ENCODE assay signal across 30 cellular contexts in the genomic region with DNA sequence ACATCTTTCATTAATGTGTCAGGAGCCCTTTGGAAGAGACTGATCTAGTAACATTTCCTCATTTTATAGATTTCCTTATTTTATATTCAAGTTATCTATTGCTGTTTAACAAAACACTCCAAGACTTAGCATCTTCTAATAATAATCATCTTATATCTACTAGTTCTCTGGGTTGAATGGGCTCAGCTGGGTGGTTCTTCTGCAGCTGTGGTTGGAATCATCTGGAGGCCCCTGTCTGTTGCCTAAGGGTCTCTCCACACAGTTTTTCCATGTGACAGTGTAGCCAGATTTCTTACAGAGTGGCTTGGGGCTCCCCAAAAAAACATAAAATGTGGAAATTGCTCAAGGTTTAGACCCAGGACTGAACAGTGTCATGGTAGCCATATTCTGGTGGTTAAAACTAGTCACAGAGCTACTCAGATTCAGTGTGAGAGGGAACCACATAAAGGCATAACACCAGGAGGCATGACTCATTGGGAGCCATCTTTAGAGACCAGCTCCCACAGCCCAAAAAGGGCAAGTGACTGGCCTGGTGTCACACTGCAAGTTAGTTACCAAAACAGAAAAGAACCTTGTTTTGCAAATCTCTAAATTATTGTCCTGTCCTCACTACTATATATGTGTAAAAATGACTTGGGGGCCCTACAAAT. TPM values are rescaled to one million over a fixed set of nuclear protein-coding genes. Genes with fewer than 3 reads are reported as not detected.
DNase-seq lines count a peak whose midpoint lies in the region; ATAC-seq and TF ChIP-seq lines count a peak whose summit lies in the region.
"Had no signal": no experiment of that assay in that cellular context is flagged by ENCODE, and none has a peak within 500 bp of the region (broad histone marks: within the 10 kb centered on the region; RNA-seq: fewer than 3 reads in every experiment).

No MANE protein-coding gene starts in this region.

- no peak overlapping the region for H3K4ac ChIP-seq in mesenchymal stem cell (ENCODE audit: low read depth in 1 of 2, low read length in 2 of 2)

- no peak overlapping the region for H3K27ac ChIP-seq in mesenchymal stem cell (ENCODE audit: low read length, poor library complexity, severe bottlenecking)
- H3K27ac ChIP-seq: BLaER1, esophagus muscularis mucosa, gastrocnemius medialis, neutrophil, SJCRH30, skin epidermis, vagina had no signal

- CTCF ChIA-PET in activated CD8-positive, alpha-beta T cell treated with anti-CD3 and anti-CD28 coated beads for 36 hours (lab: Charles Lee): interaction anchor here (0.8 kb wide), 1 partner anchor 62 kb away, joined by 3 read pairs; no protein-coding TSS in a partner anchor
- CTCF ChIA-PET in activated CD8-positive, alpha-beta T cell treated with anti-CD3 and anti-CD28 coated beads, Interleukin-2, amount 10 ng/mL, durations not matched to agents 7 days and 5 days (lab: Charles Lee): no interaction called here

- H3K18ac ChIP-seq in mesenchymal stem cell (ENCODE audit: low read depth in 1 of 2, low read length in 2 of 2): no peak overlapping the region

- no peak overlapping the region for H3K23ac ChIP-seq in mesenchymal stem cell (ENCODE audit: low read length in 2 of 2)

- no peaks in the 10 kb centered on the region for H3K36me3 Mint-ChIP-seq in activated CD8-positive, alpha-beta T cell treated with anti-CD3 and anti-CD28 coated beads for 36 hours (ENCODE audit: low read depth)
- H3K36me3 Mint-ChIP-seq in activated CD8-positive, alpha-beta T cell treated with anti-CD3 and anti-CD28 coated beads, Interleukin-2, amount 10 ng/mL, durations not matched to agents 7 days and 5 days (ENCODE audit: low read depth): no peaks in the 10 kb centered on the region
- H3K36me3 Mint-ChIP-seq: IgD-negative memory B cell, immature natural killer cell had no signal

- H3K9ac ChIP-seq in mesenchymal stem cell (ENCODE audit: low read length): no peak overlapping the region
- H3K9ac ChIP-seq: BLaER1 had no signal

- peaks cover 8% of the 10 kb centered on the region for H3K27me3 Mint-ChIP-seq in activated CD8-positive, alpha-beta T cell treated with anti-CD3 and anti-CD28 coated beads for 36 hours
- H3K27me3 Mint-ChIP-seq in activated CD8-positive, alpha-beta T cell treated with anti-CD3 and anti-CD28 coated beads, Interleukin-2, amount 10 ng/mL, durations not matched to agents 7 days and 5 days (ENCODE audit: low read depth): peaks cover 1% of the 10 kb centered on the region

- no peak for TF ChIP-seq CTCF in activated CD8-positive, alpha-beta T cell treated with anti-CD3 and anti-CD28 coated beads for 36 hours (IDR thresholded peaks at IDR 0.05)

- H3K4me2 ChIP-seq in mesenchymal stem cell (ENCODE audit: low read length, poor library complexity, severe bottlenecking): no peak overlapping the region
- H3K4me2 ChIP-seq: BLaER1 had no signal

- no peak overlapping the region for H3K27ac Mint-ChIP-seq in activated CD8-positive, alpha-beta T cell treated with anti-CD3 and anti-CD28 coated beads for 36 hours
- no peak overlapping the region for H3K27ac Mint-ChIP-seq in activated CD8-positive, alpha-beta T cell treated with anti-CD3 and anti-CD28 coated beads, Interleukin-2, amount 10 ng/mL, durations not matched to agents 7 days and 5 days
- H3K27ac Mint-ChIP-seq: activated CD4-positive, alpha-beta T cell treated with anti-CD3 and anti-CD28 coated beads, Interleukin-2, amount 10 ng/mL, durations not matched to agents 24 days and 14 days; IgD-negative memory B cell; immature natural killer cell had no signal

- intact Hi-C loops in activated CD8-positive, alpha-beta T cell treated with anti-CD3 and anti-CD28 coated beads for 36 hours (cut with micrococcal nuclease): no loop called here

- POLR2A ChIA-PET in activated CD8-positive, alpha-beta T cell treated with anti-CD3 and anti-CD28 coated beads for 36 hours (lab: Charles Lee): interaction anchor here (0.6 kb wide), 1 partner anchor 1829 kb away, joined by 3 read pairs; no protein-coding TSS in a partner anchor
- POLR2A ChIA-PET in activated CD8-positive, alpha-beta T cell treated with anti-CD3 and anti-CD28 coated beads, Interleukin-2, amount 10 ng/mL, durations not matched to agents 7 days and 5 days (lab: Charles Lee): no interaction called here

- peaks cover 23% of the 10 kb centered on the region for H3K9me3 ChIP-seq in mesenchymal stem cell (ENCODE audit: control insufficient read depth, low read length)
- H3K9me3 ChIP-seq: gastrocnemius medialis, HAP-1, neutrophil, vagina had no signal

- no peaks in the 10 kb centered on the region for H3K27me3 ChIP-seq in mesenchymal stem cell (ENCODE audit: control insufficient read depth in 1 of 2, insufficient read depth in 1 of 2, low read length in 2 of 2)
- H3K27me3 ChIP-seq: BLaER1, esophagus muscularis mucosa, gastrocnemius medialis, neutrophil, SJCRH30, vagina had no signal

- H3K4me3 Mint-ChIP-seq in activated CD8-positive, alpha-beta T cell treated with anti-CD3 and anti-CD28 coated beads for 36 hours: no peak overlapping the region
- H3K4me3 Mint-ChIP-seq in activated CD8-positive, alpha-beta T cell treated with anti-CD3 and anti-CD28 coated beads, Interleukin-2, amount 10 ng/mL, durations not matched to agents 7 days and 5 days: no peak overlapping the region
- H3K4me3 Mint-ChIP-seq: activated CD4-positive, alpha-beta T cell treated with anti-CD3 and anti-CD28 coated beads, Interleukin-2, amount 10 ng/mL, durations not matched to agents 24 days and 14 days; IgD-negative memory B cell; immature natural killer cell had no signal

- H4K91ac ChIP-seq in mesenchymal stem cell (ENCODE audit: low read length): no peak overlapping the region

- ATAC-seq in activated CD8-positive, alpha-beta T cell treated with anti-CD3 and anti-CD28 coated beads for 36 hours: peak; percentile 74
- ATAC-seq in activated CD8-positive, alpha-beta T cell treated with anti-CD3 and anti-CD28 coated beads, Interleukin-2, amount 10 ng/mL, durations not matched to agents 7 days and 5 days: no peak
- no peak for ATAC-seq in HG03139 (IDR thresholded peaks at IDR 0.05; ENCODE audit: unreplicated experiment)
- ATAC-seq: gastrocnemius medialis, Panc1 had no signal

- H2AK5ac ChIP-seq in mesenchymal stem cell (ENCODE audit: low read length, severe bottlenecking): no peak overlapping the region

- peaks cover 11 to 66% of the 10 kb centered on the region in 2 experiments for H3K36me3 ChIP-seq in mesenchymal stem cell (ENCODE audit: control insufficient read depth in 1 of 2, insufficient read depth in 2 of 2, low read depth in 1 of 2, low read length in 2 of 2)
- H3K36me3 ChIP-seq: BLaER1, gastrocnemius medialis, HAP-1, neutrophil, SJCRH30 had no signal

- H2BK12ac ChIP-seq in mesenchymal stem cell (ENCODE audit: low read length in 2 of 2): no peak overlapping the region

- no peaks in the 10 kb centered on the region for H3K4me1 Mint-ChIP-seq in activated CD8-positive, alpha-beta T cell treated with anti-CD3 and anti-CD28 coated beads for 36 hours (ENCODE audit: low read depth)
- no peaks in the 10 kb centered on the region for H3K4me1 Mint-ChIP-seq in activated CD8-positive, alpha-beta T cell treated with anti-CD3 and anti-CD28 coated beads, Interleukin-2, amount 10 ng/mL, durations not matched to agents 7 days and 5 days (ENCODE audit: low read depth)
- H3K4me1 Mint-ChIP-seq: activated CD4-positive, alpha-beta T cell treated with anti-CD3 and anti-CD28 coated beads, Interleukin-2, amount 10 ng/mL, durations not matched to agents 24 days and 14 days; IgD-negative memory B cell; immature natural killer cell had no signal

- no peak overlapping the region for H3K14ac ChIP-seq in mesenchymal stem cell (ENCODE audit: low read length in 2 of 2)

- H4K8ac ChIP-seq in mesenchymal stem cell (ENCODE audit: low read length): no peak overlapping the region

- H2BK120ac ChIP-seq in mesenchymal stem cell (ENCODE audit: low read depth, low read length): no peak overlapping the region

- H2BK15ac ChIP-seq in mesenchymal stem cell (ENCODE audit: low read depth, poor library complexity, severe bottlenecking): no peak overlapping the region

- no peaks in the 10 kb centered on the region for H3K4me1 ChIP-seq in mesenchymal stem cell (ENCODE audit: control insufficient read depth, insufficient read depth, low read depth, low read length)
- H3K4me1 ChIP-seq: BLaER1, Caco-2, gastrocnemius medialis, HAP-1, SJCRH30, vagina had no signal

- H3K79me1 ChIP-seq in mesenchymal stem cell (replicated peaks; ENCODE audit: low read length, poor library complexity, severe bottlenecking): no peaks in the 10 kb centered on the region

- DNase-seq in activated CD8-positive, alpha-beta T cell treated with anti-CD3 and anti-CD28 coated beads for 36 hours: peak; percentile 24
- DNase-seq in activated CD8-positive, alpha-beta T cell treated with anti-CD3 and anti-CD28 coated beads, Interleukin-2, amount 10 ng/mL, durations not matched to agents 7 days and 5 days: no peak
- peak; percentile 20 for DNase-seq in HT1080 (ENCODE audit: low read depth)
- peak; percentile 55 for DNase-seq in SW480 (ENCODE audit: low spot score)
- peak; percentile 22 for DNase-seq in mesenchymal stem cell
- DNase-seq in hepatic stellate cell (ENCODE audit: low spot score): no peak
- DNase-seq in activated CD8-positive, alpha-beta memory T cell treated with anti-CD3 and anti-CD28 coated beads, Interleukin-2, amount 50 U/mL, for 48 hours: no peak
- DNase-seq: activated CD4-positive, alpha-beta T cell treated with anti-CD3 and anti-CD28 coated beads, Interleukin-2, amount 10 ng/mL, durations not matched to agents 24 days and 14 days; activated gamma-delta T cell treated with Interleukin-2 at 50 U/mL for 16 hours; Caco-2; cortex of kidney; DMS79 treated with DMSO at 0.1 percent for 48 hours; gastrocnemius medialis; hippocampal formation; immature natural killer cell; mesendoderm; NCI-H510A treated with DMSO at 0.1 percent for 48 hours; SJCRH30; T-helper 1 cell had no signal

- H3K9me3 Mint-ChIP-seq in activated CD8-positive, alpha-beta T cell treated with anti-CD3 and anti-CD28 coated beads for 36 hours: peaks cover 13% of the 10 kb centered on the region
- H3K9me3 Mint-ChIP-seq in activated CD8-positive, alpha-beta T cell treated with anti-CD3 and anti-CD28 coated beads, Interleukin-2, amount 10 ng/mL, durations not matched to agents 7 days and 5 days (ENCODE audit: insufficient read depth): peaks cover 9% of the 10 kb centered on the region
- H3K9me3 Mint-ChIP-seq: immature natural killer cell had no signal

- H3K4me3 ChIP-seq in mesenchymal stem cell (ENCODE audit: insufficient read depth in 1 of 2, low read depth in 1 of 2, low read length in 2 of 2): peak overlapping the region in 1 of 2 experiments; percentile 1
- H3K4me3 ChIP-seq: BLaER1, esophagus muscularis mucosa, gastrocnemius medialis, HAP-1, SJCRH30, skin epidermis, vagina had no signal

- no peak overlapping the region for H2BK5ac ChIP-seq in mesenchymal stem cell (ENCODE audit: low read depth, low read length, poor library complexity, severe bottlenecking)

- no peak overlapping the region for H2AFZ ChIP-seq in mesenchymal stem cell (ENCODE audit: low read depth, low read length)

RNA-seq across cellular contexts. Expression of a gene that starts 11.5 kb away (rescaled TPM):
- total RNA-seq in activated CD8-positive, alpha-beta T cell treated with anti-CD3 and anti-CD28 coated beads for 36 hours: not detected
- total RNA-seq in activated CD8-positive, alpha-beta T cell treated with anti-CD3 and anti-CD28 coated beads, Interleukin-2, amount 10 ng/mL, durations not matched to agents 7 days and 5 days: not detected
- total RNA-seq in HT1080 (2014; rRNA removed; shearing (Covaris generic)): 0.55 TPM in 1 of 2 replicates, not detected in the other
- 0.10 and 0.15 TPM in 2 replicates for polyA plus RNA-seq in HT1080 (2015; cell fraction: cytosol; rRNA removed)
- 0.09 TPM in 1 of 2 replicates, not detected in the other for polyA plus RNA-seq in HT1080 (2015; cell fraction: nucleus; rRNA removed)
- 35.9 TPM for polyA plus RNA-seq in mesenchymal stem cell (2013, experiment 1 of 2)
- polyA plus RNA-seq in mesenchymal stem cell (2013, experiment 2 of 2): 37.1 TPM
- total RNA-seq: A673; activated CD4-positive, alpha-beta T cell treated with anti-CD3 and anti-CD28 coated beads, Interleukin-2, amount 10 ng/mL, durations not matched to agents 24 days and 14 days; MCF 10A had no signal
- polyA plus RNA-seq: IgD-negative memory B cell had no signal

RNA-seq across cellular contexts. Expression of a gene that starts 31.7 kb away (rescaled TPM):
- total RNA-seq in activated CD8-positive, alpha-beta T cell treated with anti-CD3 and anti-CD28 coated beads for 36 hours: 10 to 100 TPM; 12.2 to 13.6 TPM
- 10 to 100 TPM; 15.8 to 15.9 TPM for total RNA-seq in activated CD8-positive, alpha-beta T cell treated with anti-CD3 and anti-CD28 coated beads, Interleukin-2, amount 10 ng/mL, durations not matched to agents 7 days and 5 days
- total RNA-seq in HT1080 (2014; rRNA removed; shearing (Covaris generic)): 19.3 and 23.8 TPM in 2 replicates
- 10.2 and 11.0 TPM in 2 replicates for polyA plus RNA-seq in HT1080 (2015; cell fraction: cytosol; rRNA removed)
- polyA plus RNA-seq in HT1080 (2015; cell fraction: nucleus; rRNA removed): 6.1 and 6.5 TPM in 2 replicates
- 13.0 TPM for polyA plus RNA-seq in mesenchymal stem cell (2013, experiment 1 of 2)
- polyA plus RNA-seq in mesenchymal stem cell (2013, experiment 2 of 2): 13.9 TPM

Comparison
In these comparisons a context has a peak if more than half of its experiments do, and no peak if none do; other contexts are left out.
1. DNase-seq: peak in activated CD8-positive, alpha-beta T cell treated with anti-CD3 and anti-CD28 coated beads for 36 hours (single experiment), HT1080 (single experiment), SW480 (single experiment) and mesenchymal stem cell (single experiment); none in activated CD8-positive, alpha-beta T cell treated with anti-CD3 and anti-CD28 coated beads, Interleukin-2, amount 10 ng/mL, durations not matched to agents 7 days and 5 days (single experiment), hepatic stellate cell (single experiment) and activated CD8-positive, alpha-beta memory T cell treated with anti-CD3 and anti-CD28 coated beads, Interleukin-2, amount 50 U/mL, for 48 hours (single experiment).